Comparison of ENCODE assay signal across 1 cellular context in the genomic region with DNA sequence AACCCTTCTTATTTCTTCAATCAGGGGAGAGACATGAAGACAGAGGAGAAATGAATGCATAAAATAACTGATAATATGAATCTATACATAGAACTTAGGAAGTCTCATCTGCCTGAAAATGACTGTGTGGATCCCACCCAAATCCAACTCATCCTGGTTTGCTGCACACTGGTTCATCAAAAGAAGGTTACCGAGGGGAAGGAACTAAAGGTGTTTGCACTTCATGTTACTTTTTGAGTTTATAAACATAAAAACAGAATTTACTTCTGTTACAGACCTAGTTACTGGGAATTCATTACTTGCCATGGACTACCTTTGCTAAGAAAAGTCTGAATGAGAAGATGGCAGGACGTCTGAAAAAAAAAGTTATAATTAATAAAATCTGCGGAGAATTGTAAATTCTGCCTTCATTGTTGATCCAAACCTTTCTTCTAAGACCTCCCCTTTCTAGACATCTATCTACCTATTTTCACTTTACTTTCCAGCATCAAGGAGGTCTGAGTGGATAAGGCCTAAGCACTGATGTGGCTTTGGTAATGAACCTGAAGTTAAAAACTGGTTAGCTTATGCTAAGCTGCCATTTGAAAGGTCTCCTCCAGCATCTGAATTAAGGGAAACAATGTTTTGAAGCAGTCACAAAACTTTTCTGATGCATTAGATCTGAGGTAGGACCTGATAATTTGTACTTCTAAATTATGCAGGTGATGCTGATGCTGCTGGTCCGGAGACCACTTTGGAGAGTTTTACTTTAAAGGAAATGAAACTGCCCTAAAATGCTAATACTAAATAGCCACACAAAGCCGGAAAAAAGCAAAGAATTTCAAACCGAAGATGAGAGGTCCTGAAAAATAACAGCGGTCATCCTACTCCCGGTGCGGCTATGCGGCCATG.
TF ChIP-seq lines count a peak whose summit lies in the region.

No MANE protein-coding gene starts in this region.

TF ChIP-seq in PFSK-1, 5 proteins besides CTCF, POLR2A, EP300 and RAD21 (continued from another document):
- TF ChIP-seq REST (IDR thresholded peaks at IDR 0.05; ENCODE audit: insufficient read depth in 1 of 2, low read depth in 2 of 2, low read length in 2 of 2) (no peak), FOXP2 (optimal IDR thresholded peaks at IDR 0.05; ENCODE audit: borderline replicate concordance, extremely low read depth, extremely low read length, insufficient read depth) (no peak)
TF ChIP-seq in PFSK-1: peak in this region for 1.
